ENCODE assay signal across 1 cellular context in genomic region chr10:17238445-17239275, GRCh38.
TF ChIP-seq lines count a peak whose summit lies in the region.

No MANE protein-coding gene starts in this region.

TF ChIP-seq in GM12878, 131 proteins besides CTCF, POLR2A, EP300 and RAD21 (continued from another document):
- no peak for TF ChIP-seq USF2 (IDR thresholded peaks at IDR 0.05; ENCODE audit: borderline replicate concordance, low read depth, low read length)
- no peak for TF ChIP-seq SUPT20H (IDR thresholded peaks at IDR 0.05; ENCODE audit: borderline replicate concordance, control insufficient read depth, low read depth, low read length)
- TF ChIP-seq FOS (IDR thresholded peaks at IDR 0.05; ENCODE audit: borderline replicate concordance, extremely low read depth, insufficient read length) = no peak
- TF ChIP-seq IKZF2 (IDR thresholded peaks at IDR 0.05) = no peak
- TF ChIP-seq ATF3 (IDR thresholded peaks at IDR 0.05; ENCODE audit: borderline replicate concordance, extremely low read depth, low read depth, low read length) = no peak
